8 cellular contexts compared by ENCODE assay signal in genomic region chr1:109711593-109712320, GRCh38. TPM values are rescaled to one million over a fixed set of nuclear protein-coding genes. Genes with fewer than 3 reads are reported as not detected.
DNase-seq lines count a peak whose midpoint lies in the region; TF ChIP-seq lines count a peak whose summit lies in the region.
"Not testable (repeated sequence)": the region's sequence is repeated elsewhere in the genome, so short reads cannot be mapped to it uniquely, and the experiment has no call there.

Gene GSTM5, plus strand, starts transcription at chr1:109712251. Its CDS starts 62 bp downstream, at chr1:109712313.

- H3K79me2 ChIP-seq in trophoblast cell (ENCODE audit: control insufficient read depth, insufficient read depth, low read length, poor library complexity): not testable (repeated sequence)

- peak within 1 kb of the TSS; percentile 36 for H3K4me3 ChIP-seq in AG04449 (ENCODE audit: low read depth, low read length)
- H3K4me3 ChIP-seq in choroid plexus epithelial cell (ENCODE audit: low read depth, low read length): peak within 1 kb of the TSS; percentile 45
- H3K4me3 ChIP-seq in liver (ENCODE audit: low read depth in 1 of 3, low read length in 3 of 3); trophoblast cell (ENCODE audit: low read depth, low read length): not testable (repeated sequence)
- peak within 1 kb of the TSS; percentile 40 to 75 (median 62) for H3K4me3 ChIP-seq in subcutaneous abdominal adipose tissue (ENCODE audit: low read depth in 1 of 5, low read length in 5 of 5)

- POLR2A ChIA-PET in AG04449 (lab: Yijun Ruan, JAX): interaction anchor here (1.0 kb wide), 1 partner anchor 50 kb away, joined by 4 read pairs; no protein-coding TSS in a partner anchor
- POLR2A ChIA-PET in HEK293T (lab: Yijun Ruan, JAX): not testable (repeated sequence)

- DNase-seq in AG04449 (ENCODE audit: low read depth, low spot score); choroid plexus epithelial cell (ENCODE audit: low read depth); glutamatergic neuron; trophoblast cell: not testable (repeated sequence)
- DNase-seq in HEK293T (ENCODE audit: extremely low spot score): peak; percentile 1
- DNase-seq in activated CD8-positive, alpha-beta memory T cell treated with anti-CD3 and anti-CD28 coated beads for 24 hours: peak; percentile 64

- H2BK120ac ChIP-seq in trophoblast cell (ENCODE audit: insufficient read depth, low read length, poor library complexity): not testable (repeated sequence)

- H2BK5ac ChIP-seq in trophoblast cell (ENCODE audit: low read depth, low read length, poor library complexity): not testable (repeated sequence)

- not testable (repeated sequence) for TF ChIP-seq RAD21 in liver (IDR thresholded peaks at IDR 0.05)

- WGBS in liver: 39% methylated on average over 33 of the region's 33 CpGs
- WGBS in trophoblast cell (ENCODE audit: extremely low coverage, insufficient coverage, insufficient read length): no CpG with 5 or more reads among the region's 33 CpGs

- CTCF ChIA-PET in AG04449 (lab: Yijun Ruan, JAX); HEK293T (lab: Yijun Ruan, JAX): not testable (repeated sequence)

- H3K27me3 ChIP-seq in liver (ENCODE audit: control insufficient read depth in 4 of 4, insufficient read depth in 4 of 4, low read length in 3 of 4); trophoblast cell (ENCODE audit: insufficient read depth, low read length); subcutaneous abdominal adipose tissue (ENCODE audit: control insufficient read depth in 5 of 5, insufficient read depth in 4 of 5, low read length in 5 of 5): not testable (repeated sequence)

- not testable (repeated sequence) for H3K18ac ChIP-seq in trophoblast cell (ENCODE audit: low read length)

- not testable (repeated sequence) for H3K9me3 Mint-ChIP-seq in glutamatergic neuron (ENCODE audit: unreplicated experiment)

- not testable (repeated sequence) for H3K9me3 ChIP-seq in liver (ENCODE audit: control insufficient read depth in 4 of 4, low read length in 3 of 4); trophoblast cell (ENCODE audit: insufficient read depth, low read depth, low read length); subcutaneous abdominal adipose tissue (ENCODE audit: control insufficient read depth in 5 of 5, low read length in 5 of 5)

- H4K8ac ChIP-seq in trophoblast cell (ENCODE audit: low read depth, low read length): peak within 1 kb of the TSS; percentile 64

- H3K9ac ChIP-seq in liver (ENCODE audit: low read depth in 1 of 2, low read length in 2 of 2); trophoblast cell (ENCODE audit: low read length): not testable (repeated sequence)
- H3K9ac ChIP-seq in subcutaneous abdominal adipose tissue (ENCODE audit: low read length in 5 of 5): peak within 1 kb of the TSS in 2 of 5 donors; percentile 51 to 59

- peak within 1 kb of the TSS; percentile 50 for H3K4me2 ChIP-seq in trophoblast cell (ENCODE audit: low read length)

- peak within 1 kb of the TSS; percentile 35 to 46 for H3K27ac ChIP-seq in liver (ENCODE audit: low read depth in 1 of 2, low read length in 2 of 2)
- H3K27ac ChIP-seq in trophoblast cell (ENCODE audit: low read depth, low read length); subcutaneous abdominal adipose tissue (ENCODE audit: low read depth, low read length): not testable (repeated sequence)

- not testable (repeated sequence) for H3K4me1 Mint-ChIP-seq in glutamatergic neuron (ENCODE audit: low read depth, unreplicated experiment)

- H3K4ac ChIP-seq in trophoblast cell (ENCODE audit: low read depth, low read length): not testable (repeated sequence)

- peaks cover 14% of the 10 kb centered on the region for H3K27me3 Mint-ChIP-seq in glutamatergic neuron (ENCODE audit: unreplicated experiment)

- not testable (repeated sequence) for H3K79me1 ChIP-seq in trophoblast cell (ENCODE audit: low read length)

- H3K27ac Mint-ChIP-seq in glutamatergic neuron (ENCODE audit: unreplicated experiment): not testable (repeated sequence)

- not testable (repeated sequence) for H3K4me1 ChIP-seq in liver (ENCODE audit: control insufficient read depth in 4 of 4, insufficient read depth in 4 of 4, low read length in 3 of 4); trophoblast cell (ENCODE audit: control insufficient read depth in 1 of 2, insufficient read depth in 2 of 2, low read length in 2 of 2)
- H3K4me1 ChIP-seq in subcutaneous abdominal adipose tissue (ENCODE audit: control insufficient read depth in 5 of 5, insufficient read depth in 5 of 5, low read length in 5 of 5): peaks cover 0 to 20% (median 12%) of the 10 kb centered on the region in 5 donors

- H2AFZ ChIP-seq in trophoblast cell (ENCODE audit: insufficient read depth, low read length, poor library complexity): not testable (repeated sequence)

- not testable (repeated sequence) for H3K14ac ChIP-seq in trophoblast cell (ENCODE audit: low read length)

- peak within 1 kb of the TSS; percentile 15 for H3K4me3 Mint-ChIP-seq in glutamatergic neuron (ENCODE audit: unreplicated experiment)

- not testable (repeated sequence) for H3K36me3 ChIP-seq in liver (ENCODE audit: control insufficient read depth in 4 of 4, insufficient read depth in 3 of 4, low read depth in 1 of 4, low read length in 3 of 4); trophoblast cell (ENCODE audit: control insufficient read depth in 1 of 2, insufficient read depth in 2 of 2, low read length in 2 of 2); subcutaneous abdominal adipose tissue (ENCODE audit: control insufficient read depth in 5 of 5, insufficient read depth in 5 of 5, low read length in 5 of 5)

- H4K12ac ChIP-seq in trophoblast cell (ENCODE audit: low read depth, low read length): peak within 1 kb of the TSS; percentile 54

- peaks cover 14% of the 10 kb centered on the region for H3K36me3 Mint-ChIP-seq in glutamatergic neuron (ENCODE audit: unreplicated experiment)

- not testable (repeated sequence) for H3K23ac ChIP-seq in trophoblast cell (ENCODE audit: low read length)

- not testable (repeated sequence) for H4K91ac ChIP-seq in trophoblast cell (ENCODE audit: low read depth, low read length)

- not testable (repeated sequence) for H2AK5ac ChIP-seq in trophoblast cell (ENCODE audit: low read length)

- H2BK12ac ChIP-seq in trophoblast cell (ENCODE audit: low read length): not testable (repeated sequence)

- TF ChIP-seq CTCF in AG04449 (IDR thresholded peaks at IDR 0.05; ENCODE audit: insufficient read depth, low read length, missing control alignments); choroid plexus epithelial cell (conservative IDR thresholded peaks at IDR 0.05; ENCODE audit: low read depth, low read length); glutamatergic neuron (IDR thresholded peaks at IDR 0.05; ENCODE audit: partially characterized antibody, unreplicated experiment); liver (IDR thresholded peaks at IDR 0.05; ENCODE audit: low read depth, low read length, missing input control): not testable (repeated sequence)

RNA-seq across cellular contexts. Expression of gene GSTM5, which starts in this region (rescaled TPM):
- total RNA-seq in glutamatergic neuron (ENCODE audit: unreplicated experiment): 0.20 TPM
- 1 to 10 TPM in 1 of 2 donors, under 1 TPM in 1; 0.59 to 1.3 TPM for total RNA-seq in liver
- polyA plus RNA-seq in liver: 1 to 10 TPM; 1.4 to 2.8 TPM
- polyA plus RNA-seq in trophoblast cell (2013): not detected in 2 replicates
